In genomic region chr1:89566761-89567174, GRCh38 we compare ENCODE assay signal across 9 cellular contexts. TPM values are rescaled to one million over a fixed set of nuclear protein-coding genes. Genes with fewer than 3 reads are reported as not detected.
DNase-seq lines count a peak whose midpoint lies in the region; ATAC-seq and TF ChIP-seq lines count a peak whose summit lies in the region.
"Had no signal": no experiment of that assay in that cellular context is flagged by ENCODE, and none has a peak within 500 bp of the region (broad histone marks: within the 10 kb centered on the region; RNA-seq: fewer than 3 reads in every experiment).

No MANE protein-coding gene starts in this region.

- TF ChIP-seq POLR2A in right lobe of liver (IDR thresholded peaks at IDR 0.05) (no peak), spleen (IDR thresholded peaks at IDR 0.05) (no peak)

- H3K9me3 ChIP-seq in endocrine pancreas (ENCODE audit: control insufficient read depth, low read length) (no peaks in the 10 kb centered on the region), right lobe of liver (no peaks in the 10 kb centered on the region), spleen (peaks cover 0 to 17% (median 0%) of the 10 kb centered on the region in 8 donors)

- peak; percentile 96 to 98 (median 97) for ATAC-seq in right lobe of liver

- TF ChIP-seq CTCF in right lobe of liver (IDR thresholded peaks at IDR 0.05) (no peak), spleen (IDR thresholded peaks at IDR 0.05 in 8 of 11, conservative IDR thresholded peaks at IDR 0.05 in 3 of 11) (no peak)

- H3K9ac ChIP-seq in endocrine pancreas (ENCODE audit: control insufficient read depth, insufficient read depth, low read length), result no peak overlapping the region
- H3K9ac ChIP-seq: KMS-11 had no signal

- H3K27ac ChIP-seq in right lobe of liver (peak overlapping the region; percentile 14 to 79 (median 52)), spleen (peak overlapping the region in 7 of 8 donors; percentile 33 to 73 (median 57))
- H3K27ac ChIP-seq: KMS-11 had no signal

- H3K36me3 ChIP-seq in endocrine pancreas (ENCODE audit: control insufficient read depth, insufficient read depth, low read length) (no peaks in the 10 kb centered on the region), right lobe of liver (no peaks in the 10 kb centered on the region), spleen (peaks cover 0 to 23% (median 0%) of the 10 kb centered on the region in 6 donors)

- H3K4me1 ChIP-seq in endocrine pancreas (ENCODE audit: control insufficient read depth, insufficient read depth, low read length) (peaks cover 26% of the 10 kb centered on the region), right lobe of liver (peaks cover 0 to 14% (median 0%) of the 10 kb centered on the region in 4 donors), spleen (peaks cover 0 to 24% (median 8%) of the 10 kb centered on the region in 6 donors)

- intact Hi-C loops in right lobe of liver (cut with DNase I), result no loop called here
- intact Hi-C loops in spleen (cut with DNase I; ENCODE audit: low total_unique reads), result no loop called here

- H3K4me3 ChIP-seq in endocrine pancreas (ENCODE audit: control insufficient read depth, insufficient read depth, low read length) (peak overlapping the region; percentile 54), right lobe of liver (peak overlapping the region in 1 of 3 donors; percentile 4), spleen (no peak overlapping the region)

- H3K27me3 ChIP-seq in endocrine pancreas (ENCODE audit: control insufficient read depth, insufficient read depth, low read length) (no peaks in the 10 kb centered on the region), right lobe of liver (no peaks in the 10 kb centered on the region), spleen (replicated peaks in 1 of 7) (no peaks in the 10 kb centered on the region)

- peak; percentile 69 for DNase-seq in NCI-H524 treated with DMSO at 0.1 percent for 48 hours (lab: John Stamatoyannopoulos, UW)
- DNase-seq in right lobe of liver, result peak; percentile 65 to 85 (median 73)
- DNase-seq in spleen, result peak; percentile 73
- no peak for DNase-seq in kidney glomerular epithelial cell (lab: John Stamatoyannopoulos, UW)
- DNase-seq in NAMALWA (ENCODE audit: low spot score), result no peak
- no peak for DNase-seq in DMS153 (lab: John Stamatoyannopoulos, UW)
- no peak for DNase-seq in activated gamma-delta T cell treated with Interleukin-2 at 50 U/mL for 16 hours

- WGBS in right lobe of liver (ENCODE audit: insufficient coverage, low coverage, low lambda C conversion rate, missing lambda C conversion rate), result 10% methylated on average over 6 of the region's 6 CpGs
- WGBS in spleen, 5 donors, result 38 to 60% (median 42%) methylated on average over 6 of the region's 6 CpGs

RNA-seq across cellular contexts. Expression of gene LRRC8B, which starts 42.1 kb away (rescaled TPM):
- total RNA-seq in right lobe of liver (10 to 100 TPM in 1 of 6 experiments, 1 to 10 TPM in 5; 1.8 to 11.3 (median 4.7) TPM), spleen (10 to 100 TPM; 11.6 to 22.5 (median 14.3) TPM)
- polyA plus RNA-seq in spleen, result 1 to 10 TPM; 1.7 to 3.0 (median 2.0) TPM

Comparison
In these comparisons a context has a peak if more than half of its experiments do, and no peak if none do; other contexts are left out.
1. DNase-seq: peak in NCI-H524 treated with DMSO at 0.1 percent for 48 hours (single experiment), right lobe of liver (3 of 3) and spleen (single experiment); none in kidney glomerular epithelial cell (single experiment), NAMALWA (single experiment), DMS153 (single experiment) and activated gamma-delta T cell treated with Interleukin-2 at 50 U/mL for 16 hours (single experiment).